ENCODE assay signal across 17 cellular contexts in the genomic region with DNA sequence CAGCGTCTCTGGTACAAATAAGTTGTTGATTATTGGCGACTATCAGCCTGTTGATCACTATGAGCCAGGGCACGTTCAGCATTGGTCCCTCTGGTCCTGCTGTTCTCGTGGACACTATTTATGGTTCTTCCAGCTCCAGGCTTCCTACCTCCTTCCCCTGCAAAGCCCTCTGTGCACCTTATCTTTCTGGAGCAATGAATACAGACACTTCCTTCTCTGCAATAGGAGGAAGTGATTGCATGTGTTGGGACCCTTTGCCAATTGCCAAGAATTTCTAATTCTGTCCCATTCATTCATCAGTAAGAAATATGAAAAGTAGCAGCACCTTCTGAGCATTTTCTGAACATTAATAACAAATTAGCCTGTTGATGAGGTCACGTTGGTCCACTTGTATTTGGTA.
"Had no signal": no experiment of that assay in that cellular context is flagged by ENCODE, and none has a peak within 500 bp of the region (broad histone marks: within the 10 kb centered on the region; RNA-seq: fewer than 3 reads in every experiment).

No MANE protein-coding gene starts in this region.

- DNase-seq: activated CD4-positive, alpha-beta T cell treated with anti-CD3 and anti-CD28 coated beads for 4 hours; activated CD8-positive, alpha-beta memory T cell treated with anti-CD3 and anti-CD28 coated beads, Interleukin-2, amount 50 U/mL, for 4 hours; activated CD8-positive, alpha-beta T cell treated with anti-CD3 and anti-CD28 coated beads, Interleukin-2, amount 10 ng/mL, durations not matched to agents 7 days and 5 days; activated effector memory CD4-positive, alpha-beta T cell treated with anti-CD3 and anti-CD28 coated beads, Interleukin-2, amount 50 U/mL, for 16 hours; activated T-cell treated with anti-CD3 and anti-CD28 coated beads, Interleukin-2, amount 50 U/mL, for 48 hours; effector CD4-positive, alpha-beta T cell; esophagus squamous epithelium; foreskin fibroblast; left lung; mesendoderm; small intestine; stimulated activated CD4-positive, alpha-beta T cell treated with anti-CD3 and anti-CD28 coated beads, Interleukin-4, amount 100 ng/mL, for 4 hours; stimulated activated CD8-positive, alpha-beta memory T cell treated with anti-CD3 and anti-CD28 coated beads, Interleukin-4, amount 100 ng/mL, for 48 hours; testis had no signal

- ATAC-seq: activated CD8-positive, alpha-beta T cell treated with anti-CD3 and anti-CD28 coated beads, Interleukin-2, amount 10 ng/mL, durations not matched to agents 7 days and 5 days; left lung; natural killer cell treated with Interleukin-12 subunit alpha and Interleukin-12 subunit beta and Interleukin-15 and Interleukin-18, amount 100 ng/mL, for 72 hours; WTC11 had no signal

- H3K4me3 ChIP-seq: cardiac muscle cell, esophagus squamous epithelium, left lung, testis had no signal

- H3K4me1 ChIP-seq: testis had no signal

- H3K27ac ChIP-seq: cardiac muscle cell, esophagus squamous epithelium, left lung, testis had no signal

- H3K27me3 ChIP-seq: cardiac muscle cell, esophagus squamous epithelium, left lung, testis had no signal

- H3K9me3 ChIP-seq: testis had no signal

- H3K36me3 ChIP-seq: cardiac muscle cell, esophagus squamous epithelium, left lung had no signal
